14 cellular contexts compared by ENCODE assay signal in genomic region chr10:12435348-12435747, GRCh38.
"Had no signal": no experiment of that assay in that cellular context is flagged by ENCODE, and none has a peak within 500 bp of the region (broad histone marks: within the 10 kb centered on the region; RNA-seq: fewer than 3 reads in every experiment).

No MANE protein-coding gene starts in this region.

- DNase-seq: activated CD4-positive, alpha-beta memory T cell treated with anti-CD3 and anti-CD28 coated beads, Interleukin-2, amount 10 ng/mL, durations not matched to agents 7 days and 5 days; activated CD4-positive, alpha-beta T cell treated with anti-CD3 and anti-CD28 coated beads for 36 hours; activated gamma-delta T cell; activated T-cell treated with anti-CD3 and anti-CD28 coated beads, Interleukin-2, amount 50 U/mL, for 48 hours; amygdala; naive thymus-derived CD4-positive, alpha-beta T cell; retina; substantia nigra; T1000; transverse colon had no signal

- H3K27ac Mint-ChIP-seq: activated CD4-positive, alpha-beta memory T cell treated with anti-CD3 and anti-CD28 coated beads, Interleukin-2, amount 10 ng/mL, durations not matched to agents 7 days and 5 days; activated CD4-positive, alpha-beta T cell treated with anti-CD3 and anti-CD28 coated beads for 36 hours; activated naive CD8-positive, alpha-beta T cell; dendritic cell treated with granulocyte-macrophage colony-stimulating factor and Interleukin-4, amounts not matched to agents 40 ng/mL and 50 ng/mL, for 4 days had no signal

- H3K4me3 Mint-ChIP-seq: activated CD4-positive, alpha-beta memory T cell treated with anti-CD3 and anti-CD28 coated beads, Interleukin-2, amount 10 ng/mL, durations not matched to agents 7 days and 5 days; activated CD4-positive, alpha-beta T cell treated with anti-CD3 and anti-CD28 coated beads for 36 hours; activated naive CD8-positive, alpha-beta T cell; brain; central memory CD8-positive, alpha-beta T cell; dendritic cell treated with granulocyte-macrophage colony-stimulating factor and Interleukin-4, amounts not matched to agents 40 ng/mL and 50 ng/mL, for 4 days; naive thymus-derived CD4-positive, alpha-beta T cell had no signal

- ATAC-seq: activated CD4-positive, alpha-beta T cell treated with anti-CD3 and anti-CD28 coated beads for 36 hours; naive thymus-derived CD4-positive, alpha-beta T cell had no signal

- H3K27me3 Mint-ChIP-seq: activated CD4-positive, alpha-beta memory T cell treated with anti-CD3 and anti-CD28 coated beads, Interleukin-2, amount 10 ng/mL, durations not matched to agents 7 days and 5 days; activated CD4-positive, alpha-beta T cell treated with anti-CD3 and anti-CD28 coated beads for 36 hours; activated naive CD8-positive, alpha-beta T cell; brain; central memory CD8-positive, alpha-beta T cell; dendritic cell treated with granulocyte-macrophage colony-stimulating factor and Interleukin-4, amounts not matched to agents 40 ng/mL and 50 ng/mL, for 4 days had no signal
